In genomic region chr5:109455598-109456096, GRCh38 we compare ENCODE assay signal across 9 cellular contexts. TPM values are rescaled to one million over a fixed set of nuclear protein-coding genes. Genes with fewer than 3 reads are reported as not detected.
DNase-seq lines count a peak whose midpoint lies in the region; ATAC-seq and TF ChIP-seq lines count a peak whose summit lies in the region.
"Had no signal": no experiment of that assay in that cellular context is flagged by ENCODE, and none has a peak within 500 bp of the region (broad histone marks: within the 10 kb centered on the region; RNA-seq: fewer than 3 reads in every experiment).

No MANE protein-coding gene starts in this region.

- no peak overlapping the region for H3K27ac Mint-ChIP-seq in activated T-cell treated with anti-CD3 and anti-CD28 coated beads, Interleukin-2, amount 50 U/mL, for 24 hours
- H3K27ac Mint-ChIP-seq: memory B cell had no signal

- 11% methylated on average over 3 of the region's 3 CpGs for WGBS in prostate gland

- peaks cover 8% of the 10 kb centered on the region for H3K9me3 ChIP-seq in AG04450 (ENCODE audit: control insufficient read depth, insufficient read depth, low read length)
- no peaks in the 10 kb centered on the region for H3K9me3 ChIP-seq in prostate gland

- peaks cover 4% of the 10 kb centered on the region for H3K4me1 Mint-ChIP-seq in activated T-cell treated with anti-CD3 and anti-CD28 coated beads, Interleukin-2, amount 50 U/mL, for 24 hours (ENCODE audit: low read depth)

- peaks cover 6% of the 10 kb centered on the region for H3K27me3 Mint-ChIP-seq in activated T-cell treated with anti-CD3 and anti-CD28 coated beads, Interleukin-2, amount 50 U/mL, for 24 hours

- TF ChIP-seq POLR2A in prostate gland (IDR thresholded peaks at IDR 0.05), result no peak

- CTCF ChIA-PET in AG04450 (lab: Charles Lee), result no interaction called here
- CTCF ChIA-PET in RWPE1 (lab: Yijun Ruan, JAX), result interaction anchor here (0.5 kb wide), 1 partner anchor 151 kb away, joined by 3 read pairs; no protein-coding TSS in a partner anchor

- H3K27me3 ChIP-seq in AG04450 (ENCODE audit: control insufficient read depth, insufficient read depth, low read length), result no peaks in the 10 kb centered on the region
- no peaks in the 10 kb centered on the region for H3K27me3 ChIP-seq in prostate gland (replicated peaks; ENCODE audit: insufficient read depth)

- ATAC-seq in GM18868 (IDR thresholded peaks at IDR 0.05; ENCODE audit: unreplicated experiment) (peak; percentile 100), HG03045 (IDR thresholded peaks at IDR 0.05; ENCODE audit: unreplicated experiment) (peak; percentile 100)

- H3K4me3 ChIP-seq in AG04450 (ENCODE audit: low read depth, low read length), result no peak overlapping the region
- no peak overlapping the region for H3K4me3 ChIP-seq in fibroblast of mammary gland (ENCODE audit: control insufficient read depth, low read depth, low read length)
- no peak overlapping the region for H3K4me3 ChIP-seq in prostate gland

- H3K36me3 Mint-ChIP-seq in activated T-cell treated with anti-CD3 and anti-CD28 coated beads, Interleukin-2, amount 50 U/mL, for 24 hours (ENCODE audit: low read depth), result no peaks in the 10 kb centered on the region
- H3K36me3 Mint-ChIP-seq: memory B cell had no signal

- H3K36me3 ChIP-seq in prostate gland, result no peaks in the 10 kb centered on the region

- intact Hi-C loops in prostate gland (cut with DNase I), result no loop called here

- H3K4me1 ChIP-seq in prostate gland (replicated peaks), result no peaks in the 10 kb centered on the region

- DNase-seq in AG04450 (ENCODE audit: low read depth, low spot score), result peak; percentile 73
- DNase-seq in RWPE1 (ENCODE audit: low spot score), result peak; percentile 97
- peak; percentile 99 for DNase-seq in fibroblast of mammary gland (ENCODE audit: low read depth)
- DNase-seq in prostate gland (ENCODE audit: low spot score), result peak; percentile 87
- no peak for DNase-seq in putamen (ENCODE audit: low spot score)
- DNase-seq in activated T-cell treated with anti-CD3 and anti-CD28 coated beads, Interleukin-2, amount 50 U/mL, for 24 hours, result no peak

- POLR2A ChIA-PET in AG04450 (lab: Yijun Ruan, JAX), result no interaction called here
- POLR2A ChIA-PET in RWPE1 (lab: Yijun Ruan, JAX; ENCODE audit: low non-redundant PET), result no interaction called here

- H3K27ac ChIP-seq in AG04450 (ENCODE audit: low read depth, low read length), result peak overlapping the region; percentile 80
- H3K27ac ChIP-seq in RWPE1, result no peak overlapping the region
- peak overlapping the region; percentile 47 to 63 for H3K27ac ChIP-seq in prostate gland

- H3K9me3 Mint-ChIP-seq in activated T-cell treated with anti-CD3 and anti-CD28 coated beads, Interleukin-2, amount 50 U/mL, for 24 hours, result peaks cover 2% of the 10 kb centered on the region
- H3K9me3 Mint-ChIP-seq: memory B cell had no signal

- TF ChIP-seq CTCF in AG04450 (IDR thresholded peaks at IDR 0.05; ENCODE audit: low read depth, low read length), result no peak
- TF ChIP-seq CTCF in RWPE1 (conservative IDR thresholded peaks at IDR 0.05; ENCODE audit: low read depth), result no peak
- TF ChIP-seq CTCF in fibroblast of mammary gland (conservative IDR thresholded peaks at IDR 0.05; ENCODE audit: control insufficient read depth, insufficient read depth, low read depth, low read length), result no peak
- no peak for TF ChIP-seq CTCF in prostate gland (IDR thresholded peaks at IDR 0.05)

- no peak overlapping the region for H3K4me3 Mint-ChIP-seq in activated T-cell treated with anti-CD3 and anti-CD28 coated beads, Interleukin-2, amount 50 U/mL, for 24 hours
- H3K4me3 Mint-ChIP-seq: memory B cell had no signal

RNA-seq across cellular contexts. Expression of gene PJA2, which starts 45.9 kb away (rescaled TPM):
- polyA plus RNA-seq in AG04450 (2011; rRNA removed), result 78.6 and 109 TPM in 2 replicates
- 65.1 and 114 TPM in 2 replicates for polyA minus RNA-seq in AG04450 (2011; rRNA and poly(A)+ RNA removed)
- total RNA-seq in prostate gland, result 100 to 1,000 TPM in 1 of 2 donors, 10 to 100 TPM in 1; 94.8 to 119 TPM

Comparison
In these comparisons a context has a peak if more than half of its experiments do, and no peak if none do; other contexts are left out.
1. DNase-seq: peak in AG04450 (single experiment), RWPE1 (single experiment), fibroblast of mammary gland (single experiment) and prostate gland (single experiment); none in putamen (single experiment) and activated T-cell treated with anti-CD3 and anti-CD28 coated beads, Interleukin-2, amount 50 U/mL, for 24 hours (single experiment).